ENCODE assay signal across 14 cellular contexts in genomic region chr6:82786251-82786650, GRCh38.
"Had no signal": no experiment of that assay in that cellular context is flagged by ENCODE, and none has a peak within 500 bp of the region (broad histone marks: within the 10 kb centered on the region; RNA-seq: fewer than 3 reads in every experiment).

No MANE protein-coding gene starts in this region.

- DNase-seq: activated CD4-positive, alpha-beta T cell treated with anti-CD3 and anti-CD28 coated beads for 48 hours; activated naive CD4-positive, alpha-beta T cell treated with Interleukin-2 at 50 U/mL for 16 hours; esophagus squamous epithelium; foreskin fibroblast; head of caudate nucleus; islet precursor cell; mesendoderm; pancreas; stimulated activated CD4-positive, alpha-beta T cell treated with anti-CD3 and anti-CD28 coated beads, Interleukin-4, amount 100 ng/mL, for 1 hour; stimulated activated CD8-positive, alpha-beta memory T cell treated with anti-CD3 and anti-CD28 coated beads, Interleukin-4, amount 100 ng/mL, for 48 hours; stimulated activated naive CD8-positive, alpha-beta T cell treated with anti-CD3 and anti-CD28 coated beads, Interleukin-15, Interleukin-2, amounts not matched to agents 100 U/mL and 50 U/mL, for 24 hours had no signal

- H3K27ac ChIP-seq: cardiac muscle cell, esophagus squamous epithelium, pancreas, suprapubic skin had no signal

- H3K4me3 ChIP-seq: cardiac muscle cell, esophagus squamous epithelium, pancreas, suprapubic skin had no signal

- H3K4me1 ChIP-seq: esophagus squamous epithelium, pancreas, suprapubic skin had no signal

- H3K36me3 ChIP-seq: cardiac muscle cell, esophagus squamous epithelium, pancreas, suprapubic skin had no signal

- H3K9me3 ChIP-seq: pancreas, suprapubic skin had no signal

- H3K27me3 ChIP-seq: cardiac muscle cell, esophagus squamous epithelium, pancreas, suprapubic skin had no signal

- ATAC-seq: pancreas; stimulated activated naive CD8-positive, alpha-beta T cell treated with anti-CD3 and anti-CD28 coated beads, Interleukin-15, Interleukin-2, amounts not matched to agents 100 U/mL and 50 U/mL, for 24 hours; WTC11 had no signal
